Comparison of ENCODE assay signal across 26 cellular contexts in genomic region chr14:100872641-100873071, GRCh38. TPM values are rescaled to one million over a fixed set of nuclear protein-coding genes. Genes with fewer than 3 reads are reported as not detected.
DNase-seq lines count a peak whose midpoint lies in the region; ATAC-seq and TF ChIP-seq lines count a peak whose summit lies in the region.
"Had no signal": no experiment of that assay in that cellular context is flagged by ENCODE, and none has a peak within 500 bp of the region (broad histone marks: within the 10 kb centered on the region; RNA-seq: fewer than 3 reads in every experiment).

No MANE protein-coding gene starts in this region.

- TF ChIP-seq CTCF in heart right ventricle (IDR thresholded peaks at IDR 0.05): no peak
- no peak for TF ChIP-seq CTCF in brain microvascular endothelial cell (IDR thresholded peaks at IDR 0.05; ENCODE audit: low read depth, low read length, missing control alignments)
- TF ChIP-seq CTCF in lower lobe of right lung (IDR thresholded peaks at IDR 0.05): no peak
- no peak for TF ChIP-seq CTCF in suprapubic skin (IDR thresholded peaks at IDR 0.05)

- in situ Hi-C loops in brain microvascular endothelial cell (cut with HindIII; ENCODE audit: low pct_ligation_motif_present, low sequenced_read_pairs): no loop called here

- peak; percentile 40 for DNase-seq in Right ventricle myocardium inferior (ENCODE audit: missing footprints)
- DNase-seq in heart right ventricle: no peak
- peak; percentile 6 for DNase-seq in brain microvascular endothelial cell
- DNase-seq in lower lobe of right lung: peak; percentile 36
- DNase-seq in suprapubic skin (ENCODE audit: low spot score in 2 of 2): peak; percentile 28 to 53
- DNase-seq in NCI-H2081 (lab: John Stamatoyannopoulos, UW): no peak
- DNase-seq in H7: no peak
- DNase-seq: activated CD4-positive, alpha-beta T cell treated with anti-CD3 and anti-CD28 coated beads, Interleukin-2, amount 50 U/mL, for 48 hours; activated naive CD4-positive, alpha-beta T cell treated with Interleukin-2 at 50 U/mL for 16 hours; Calu3; effector CD4-positive, alpha-beta T cell; esophagus squamous epithelium; KBM-7; left colon; NCI-H1694; NCI-H748 treated with DMSO at 0.1 percent for 48 hours; SHP77; stimulated activated CD4-positive, alpha-beta T cell treated with anti-CD3 and anti-CD28 coated beads, Interleukin-12 subunit alpha, Interleukin-12 subunit beta, amount 100 ng/mL, for 4 hours had no signal

- H3K36me3 ChIP-seq in heart right ventricle (no peaks in the 10 kb centered on the region), brain microvascular endothelial cell (replicated peaks) (peaks cover 14% of the 10 kb centered on the region), lower lobe of right lung (no peaks in the 10 kb centered on the region), suprapubic skin (no peaks in the 10 kb centered on the region), H7 (replicated peaks; ENCODE audit: control insufficient read depth, insufficient read depth, low read length) (no peaks in the 10 kb centered on the region)
- H3K36me3 ChIP-seq: esophagus squamous epithelium, neural progenitor cell had no signal

- no peak for TF ChIP-seq POLR2A in suprapubic skin (IDR thresholded peaks at IDR 0.05)

- H3K27me3 ChIP-seq in heart right ventricle: peaks cover 0 to 28% (median 0%) of the 10 kb centered on the region in 7 donors
- H3K27me3 ChIP-seq in brain microvascular endothelial cell (replicated peaks): no peaks in the 10 kb centered on the region
- H3K27me3 ChIP-seq in lower lobe of right lung (ENCODE audit: low read depth): no peaks in the 10 kb centered on the region
- H3K27me3 ChIP-seq in suprapubic skin: peaks cover 3% of the 10 kb centered on the region
- no peaks in the 10 kb centered on the region for H3K27me3 ChIP-seq in H7 (ENCODE audit: control insufficient read depth, insufficient read depth, low read length)
- H3K27me3 ChIP-seq: neural progenitor cell had no signal

- H3K4me1 ChIP-seq in heart right ventricle (no peaks in the 10 kb centered on the region), lower lobe of right lung (no peaks in the 10 kb centered on the region), suprapubic skin (no peaks in the 10 kb centered on the region)
- H3K4me1 ChIP-seq: esophagus squamous epithelium, neural progenitor cell had no signal

- intact Hi-C loops in Right ventricle myocardium inferior (cut with DNase I) (no loop called here), heart right ventricle (cut with DNase I) (no loop called here), lower lobe of right lung (cut with DNase I) (no loop called here)

- H3K4me3 ChIP-seq in heart right ventricle (no peak overlapping the region), brain microvascular endothelial cell (ENCODE audit: low read depth, low read length) (no peak overlapping the region), lower lobe of right lung (no peak overlapping the region), suprapubic skin (no peak overlapping the region), H7 (ENCODE audit: insufficient read depth, low read depth, low read length) (no peak overlapping the region)
- H3K4me3 ChIP-seq: esophagus squamous epithelium, neural progenitor cell had no signal

- no peak for ATAC-seq in Right ventricle myocardium inferior
- no peak for ATAC-seq in heart right ventricle
- ATAC-seq in lower lobe of right lung: no peak
- ATAC-seq in HG03439 (IDR thresholded peaks at IDR 0.05; ENCODE audit: unreplicated experiment): no peak
- ATAC-seq: left colon had no signal

- TF ChIP-seq EP300 in suprapubic skin (IDR thresholded peaks at IDR 0.05): no peak

- H3K27ac ChIP-seq in heart right ventricle (no peak overlapping the region), brain microvascular endothelial cell (no peak overlapping the region), lower lobe of right lung (no peak overlapping the region), suprapubic skin (no peak overlapping the region)
- H3K27ac ChIP-seq: esophagus squamous epithelium, neural progenitor cell had no signal

- WGBS in heart right ventricle, 2 donors: 77 to 82% methylated on average over 12 of the region's 12 CpGs
- WGBS in suprapubic skin: 74% methylated on average over 12 of the region's 12 CpGs

- H3K9me3 ChIP-seq in heart right ventricle (no peaks in the 10 kb centered on the region), lower lobe of right lung (no peaks in the 10 kb centered on the region), suprapubic skin (no peaks in the 10 kb centered on the region)
- H3K9me3 ChIP-seq: esophagus squamous epithelium had no signal

RNA-seq across cellular contexts. Expression of gene RTL1, which starts 30.9 kb away (rescaled TPM):
- total RNA-seq in Right ventricle myocardium inferior: not detected
- not detected for total RNA-seq in heart right ventricle
- polyA plus RNA-seq in heart right ventricle: not detected
- not detected for total RNA-seq in lower lobe of right lung
- total RNA-seq in suprapubic skin: not detected
- total RNA-seq in H7 (2014; rRNA removed; shearing (Covaris generic)): not detected in 2 replicates
- total RNA-seq: esophagus squamous epithelium; glomerular endothelial cell; left colon; mononuclear cell; T-helper 1 cell treated with Interleukin-12 subunit alpha and Interleukin-12 subunit beta and Interleukin-4 antibody, amounts not matched to agents 30 ng/mL and 1 ng/mL, for 36 hours; temporal lobe had no signal
- polyA plus RNA-seq: BJ had no signal

RNA-seq across cellular contexts. Expression of gene MEG3, which starts 46.7 kb away (rescaled TPM):
- total RNA-seq in Right ventricle myocardium inferior (34.8 TPM), heart right ventricle (10 to 100 TPM in 7 of 10 donors, 1 to 10 TPM in 3; 8.4 to 27.8 (median 12.4) TPM), lower lobe of right lung (16.6 TPM), suprapubic skin (10 to 100 TPM in 2 of 4 donors, 1 to 10 TPM in 2; 5.0 to 28.9 (median 10.2) TPM)
- polyA plus RNA-seq in heart right ventricle: 100 to 1,000 TPM in 1 of 2 donors, 1 to 10 TPM in 1; 7.7 to 122 TPM
- total RNA-seq in H7 (2014; rRNA removed; shearing (Covaris generic)): 0.04 and 0.31 TPM in 2 replicates
- total RNA-seq: A172; Calu3; T-helper 1 cell treated with Interleukin-12 subunit alpha and Interleukin-12 subunit beta and Interleukin-4 antibody, amounts not matched to agents 30 ng/mL and 1 ng/mL, for 36 hours had no signal

Comparison
In these comparisons a context has a peak if more than half of its experiments do, and no peak if none do; other contexts are left out.
1. DNase-seq: peak in Right ventricle myocardium inferior (single experiment), brain microvascular endothelial cell (single experiment), lower lobe of right lung (single experiment) and suprapubic skin (2 of 2); none in heart right ventricle (0 of 2), NCI-H2081 (0 of 2) and H7 (single experiment).